Comparison of ENCODE assay signal across 23 cellular contexts in the genomic region with DNA sequence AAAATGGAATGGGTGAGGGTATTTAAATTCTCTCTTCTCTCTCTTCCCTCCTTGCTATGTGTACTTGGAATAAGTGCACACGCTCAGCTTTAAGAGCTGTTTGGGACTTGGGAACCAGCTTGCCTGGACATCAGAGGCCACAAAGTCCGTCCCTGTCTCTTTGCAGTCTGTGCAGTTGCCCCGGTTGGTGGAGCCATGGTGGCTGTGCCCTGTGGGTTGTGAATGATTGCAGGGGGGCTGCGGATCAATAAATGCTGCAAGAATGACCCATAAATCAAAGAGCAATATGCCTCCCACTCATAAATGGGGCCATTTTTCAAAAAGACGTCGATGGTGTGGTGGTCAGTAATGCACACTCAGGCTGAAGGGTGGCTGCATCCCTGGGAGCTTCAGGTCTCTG.
"Had no signal": no experiment of that assay in that cellular context is flagged by ENCODE, and none has a peak within 500 bp of the region (broad histone marks: within the 10 kb centered on the region; RNA-seq: fewer than 3 reads in every experiment).

No MANE protein-coding gene starts in this region.

- H3K36me3 ChIP-seq: colonic mucosa, esophagus squamous epithelium, gastrocnemius medialis, heart right ventricle, left lung, lower lobe of right lung had no signal

- H3K27me3 Mint-ChIP-seq: dendritic cell treated with granulocyte-macrophage colony-stimulating factor and Interleukin-4, amounts not matched to agents 40 ng/mL and 50 ng/mL, for 4 days had no signal

- H3K9me3 ChIP-seq: colonic mucosa, esophagus squamous epithelium, gastrocnemius medialis, heart right ventricle, left lung, lower lobe of right lung, mucosa of descending colon had no signal

- H3K9me3 Mint-ChIP-seq: dendritic cell treated with granulocyte-macrophage colony-stimulating factor and Interleukin-4, amounts not matched to agents 40 ng/mL and 50 ng/mL, for 4 days; effector memory CD8-positive, alpha-beta T cell; endodermal cell; mesothelial cell of epicardium had no signal

- H3K27ac ChIP-seq: colonic mucosa, epithelial cell of prostate, esophagus squamous epithelium, gastrocnemius medialis, heart right ventricle, left lung, lower lobe of right lung had no signal

- H3K4me3 Mint-ChIP-seq: dendritic cell treated with granulocyte-macrophage colony-stimulating factor and Interleukin-4, amounts not matched to agents 40 ng/mL and 50 ng/mL, for 4 days; effector memory CD8-positive, alpha-beta T cell; endodermal cell; mesothelial cell of epicardium had no signal

- H3K27me3 ChIP-seq: colonic mucosa, gastrocnemius medialis had no signal

- H3K27ac Mint-ChIP-seq: dendritic cell treated with granulocyte-macrophage colony-stimulating factor and Interleukin-4, amounts not matched to agents 40 ng/mL and 50 ng/mL, for 4 days; effector memory CD8-positive, alpha-beta T cell; mesothelial cell of epicardium had no signal

- H3K4me1 Mint-ChIP-seq: endodermal cell, mesothelial cell of epicardium had no signal

- DNase-seq: colonic mucosa; cortex of kidney; effector CD8-positive, alpha-beta T cell; effector memory CD8-positive, alpha-beta T cell; endodermal cell; erythroblast; esophagus squamous epithelium; foreskin fibroblast; foreskin melanocyte; gastrocnemius medialis; glutamatergic neuron; head of caudate nucleus; heart right ventricle; hippocampal formation; left cardiac atrium; left lung; left ventricle myocardium superior; lower lobe of right lung; mesenchymal stem cell; mucosa of descending colon had no signal

- H3K4me1 ChIP-seq: colonic mucosa, esophagus squamous epithelium, gastrocnemius medialis, heart right ventricle, left lung, lower lobe of right lung had no signal

- H3K4me3 ChIP-seq: colonic mucosa, esophagus squamous epithelium, gastrocnemius medialis, heart right ventricle, left lung, lower lobe of right lung, mucosa of descending colon had no signal

- H3K36me3 Mint-ChIP-seq: mesothelial cell of epicardium had no signal
